Comparison of ENCODE assay signal across 8 cellular contexts in genomic region chr2:197705143-197705911, GRCh38. TPM values are rescaled to one million over a fixed set of nuclear protein-coding genes. Genes with fewer than 3 reads are reported as not detected.
DNase-seq lines count a peak whose midpoint lies in the region; ATAC-seq and TF ChIP-seq lines count a peak whose summit lies in the region.

Gene MARS2 (plus strand): TSS chr2:197705369. CDS start chr2:197705406, 37 bp downstream.

- H3K9me3 Mint-ChIP-seq in activated T-helper 17 cell treated with anti-CD3 and anti-CD28 coated beads, Interleukin-2, amount 50 U/mL, for 72 hours = no peaks in the 10 kb centered on the region
- no peaks in the 10 kb centered on the region for H3K9me3 Mint-ChIP-seq in natural killer cell

- H3K36me3 Mint-ChIP-seq in activated T-helper 17 cell treated with anti-CD3 and anti-CD28 coated beads, Interleukin-2, amount 50 U/mL, for 72 hours (ENCODE audit: low read depth) = peaks cover 34% of the 10 kb centered on the region
- no peaks in the 10 kb centered on the region for H3K36me3 Mint-ChIP-seq in natural killer cell

- TF ChIP-seq CTCF in RWPE1 (conservative IDR thresholded peaks at IDR 0.05; ENCODE audit: low read depth) (no peak), fibroblast of mammary gland (conservative IDR thresholded peaks at IDR 0.05; ENCODE audit: control insufficient read depth, insufficient read depth, low read depth, low read length) (no peak), natural killer cell (IDR thresholded peaks at IDR 0.05) (no peak)

- DNase-seq in EH (ENCODE audit: low read depth) = peak; percentile 94
- DNase-seq in GOT3 (lab: John Stamatoyannopoulos, UW) = peak; percentile 86
- peak; percentile 88 for DNase-seq in LHCN-M2 (ENCODE audit: low read depth)
- DNase-seq in RWPE1 (ENCODE audit: low spot score) = peak; percentile 92
- DNase-seq in fibroblast of mammary gland (ENCODE audit: low read depth) = peak; percentile 88
- DNase-seq in natural killer cell = peak; percentile 89
- DNase-seq in stimulated activated naive CD4-positive, alpha-beta T cell treated with Interleukin-2 at 50 U/mL for 16 hours (lab: John Stamatoyannopoulos, UW) = peak; percentile 90

- H3K27ac ChIP-seq in RWPE1 = peak within 1 kb of the TSS; percentile 75

- POLR2A ChIA-PET in RWPE1 (lab: Yijun Ruan, JAX; ENCODE audit: low non-redundant PET) = no interaction called here

- peak within 1 kb of the TSS; percentile 91 for H3K27ac Mint-ChIP-seq in activated T-helper 17 cell treated with anti-CD3 and anti-CD28 coated beads, Interleukin-2, amount 50 U/mL, for 72 hours
- H3K27ac Mint-ChIP-seq in natural killer cell = peak within 1 kb of the TSS; percentile 88 to 92

- peaks cover 36% of the 10 kb centered on the region for H3K4me1 Mint-ChIP-seq in activated T-helper 17 cell treated with anti-CD3 and anti-CD28 coated beads, Interleukin-2, amount 50 U/mL, for 72 hours
- H3K4me1 Mint-ChIP-seq in natural killer cell = peaks cover 52 to 53% of the 10 kb centered on the region in 2 donors

- peak within 1 kb of the TSS; percentile 79 for H3K4me3 ChIP-seq in fibroblast of mammary gland (ENCODE audit: control insufficient read depth, low read depth, low read length)

- CTCF ChIA-PET in RWPE1 (lab: Yijun Ruan, JAX) = interaction anchor here (0.6 kb wide), 1 partner anchor 108 kb away, joined by 3 read pairs; no protein-coding TSS in a partner anchor

- peak within 1 kb of the TSS; percentile 88 for H3K4me3 Mint-ChIP-seq in activated T-helper 17 cell treated with anti-CD3 and anti-CD28 coated beads, Interleukin-2, amount 50 U/mL, for 72 hours
- H3K4me3 Mint-ChIP-seq in natural killer cell = peak within 1 kb of the TSS; percentile 88

- H3K27me3 Mint-ChIP-seq in activated T-helper 17 cell treated with anti-CD3 and anti-CD28 coated beads, Interleukin-2, amount 50 U/mL, for 72 hours = no peaks in the 10 kb centered on the region
- peaks cover 9 to 25% of the 10 kb centered on the region in 2 donors for H3K27me3 Mint-ChIP-seq in natural killer cell (ENCODE audit: low read depth in 2 of 2)

- ATAC-seq in activated T-helper 17 cell treated with anti-CD3 and anti-CD28 coated beads, Interleukin-2, amount 50 U/mL, for 72 hours (replicated peaks) = peak; percentile 85
- ATAC-seq in natural killer cell = peak; percentile 86 to 94 (median 89)

- intact Hi-C loops in natural killer cell (cut with micrococcal nuclease) = loop anchor here (2.0 to 5.0 kb wide), 3 partner anchors 189 to 422 kb away; partner anchors contain the start of genes MOB4 and SF3B1

RNA-seq across cellular contexts. Expression of gene MARS2, which starts in this region (rescaled TPM):
- total RNA-seq in LHCN-M2 (2014; rRNA removed) = 4.4 and 5.9 TPM in 2 replicates
- 1.8 TPM for polyA plus RNA-seq in LHCN-M2 (2012)
- total RNA-seq in activated T-helper 17 cell treated with anti-CD3 and anti-CD28 coated beads, Interleukin-2, amount 50 U/mL, for 72 hours = 10 to 100 TPM in 1 of 2 donors, 1 to 10 TPM in 1; 9.4 to 20.6 TPM
- total RNA-seq in natural killer cell = 10 to 100 TPM in 2 of 3 donors, 1 to 10 TPM in 1; 5.7 to 12.2 (median 11.8) TPM

Comparison
In these comparisons a context has a peak if more than half of its experiments do, and no peak if none do; other contexts are left out.
1. Peak in every context shown above with its lines: DNase-seq, ATAC-seq, H3K4me3 ChIP-seq and H3K27ac ChIP-seq.